17 cellular contexts compared by ENCODE assay signal in the genomic region with DNA sequence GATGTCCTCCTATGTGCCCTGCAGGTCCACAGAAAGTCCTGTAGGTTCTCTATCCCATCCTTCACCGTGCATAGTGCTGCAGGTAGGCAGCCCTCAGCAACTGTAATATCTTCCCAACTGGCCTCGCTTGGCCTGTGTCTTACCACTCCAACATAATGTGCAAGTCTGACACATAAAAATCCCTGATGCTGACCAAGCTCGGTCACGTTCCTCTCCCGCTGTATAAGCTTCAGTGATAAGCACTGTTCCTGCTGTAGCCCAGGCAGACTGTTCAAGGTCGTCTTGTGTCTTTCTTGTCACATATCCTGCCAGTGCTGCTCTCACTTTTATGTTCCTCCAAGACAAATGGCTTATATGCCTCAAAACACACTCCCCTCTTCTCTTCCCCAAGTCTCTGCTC. TPM values are rescaled to one million over a fixed set of nuclear protein-coding genes. Genes with fewer than 3 reads are reported as not detected.
A peak's percentile ranks its signal among the peaks of the same experiment; 100 is the strongest.
DNase-seq lines count a peak whose midpoint lies in the region; ATAC-seq, FAIRE-seq and TF ChIP-seq lines count a peak whose summit lies in the region.
"Had no signal": no experiment of that assay in that cellular context is flagged by ENCODE, and none has a peak within 500 bp of the region (broad histone marks: within the 10 kb centered on the region; RNA-seq: fewer than 3 reads in every experiment).

No MANE protein-coding gene starts in this region.

- H4K8ac ChIP-seq in mesenchymal stem cell (ENCODE audit: low read length): no peak overlapping the region

- no peak for FAIRE-seq in astrocyte (lab: Jason Lieb, UNC)
- FAIRE-seq: H54, K562 had no signal

- no peak overlapping the region for H2BK15ac ChIP-seq in mesenchymal stem cell (ENCODE audit: low read depth, poor library complexity, severe bottlenecking)

- no peak overlapping the region for H3K9ac ChIP-seq in astrocyte (ENCODE audit: low read length)
- no peak overlapping the region for H3K9ac ChIP-seq in mesenchymal stem cell (ENCODE audit: low read length)

- intact Hi-C loops in heart left ventricle (cut with DNase I): loop anchor here in 1 of 10 donors (5.0 kb wide), 1 partner anchor 51 kb away; no protein-coding TSS in a partner anchor

- H4K20me1 ChIP-seq in astrocyte (ENCODE audit: insufficient read depth, low read length): no peaks in the 10 kb centered on the region

- peak in 3 of 4 donors; percentile 43 to 63 (median 50) for ATAC-seq in heart left ventricle
- no peak for ATAC-seq in stimulated activated naive B cell treated with anti-CD40 and anti-IgM and Interleukin-4, amounts not matched to agents 10 μg/mL and 1 μg/mL and 100 μg/mL, for 72 hours (replicated peaks)
- ATAC-seq in GM18861 (IDR thresholded peaks at IDR 0.05; ENCODE audit: unreplicated experiment): no peak
- no peak for ATAC-seq in HG03457 (IDR thresholded peaks at IDR 0.05; ENCODE audit: unreplicated experiment)
- ATAC-seq: K562 had no signal

- no peak overlapping the region for H3K4me3 ChIP-seq in astrocyte (ENCODE audit: insufficient read depth, low read depth, low read length)
- no peak overlapping the region for H3K4me3 ChIP-seq in heart left ventricle
- H3K4me3 ChIP-seq in mesenchymal stem cell (ENCODE audit: insufficient read depth in 1 of 2, low read depth in 1 of 2, low read length in 2 of 2): no peak overlapping the region
- H3K4me3 ChIP-seq: K562 had no signal

- peaks cover 19% of the 10 kb centered on the region for H3K79me1 ChIP-seq in mesenchymal stem cell (replicated peaks; ENCODE audit: low read length, poor library complexity, severe bottlenecking)

- H3K4me1 ChIP-seq in astrocyte (ENCODE audit: insufficient read depth, low read length) (peaks cover 49% of the 10 kb centered on the region), heart left ventricle (peaks cover 0 to 44% (median 27%) of the 10 kb centered on the region in 12 donors), mesenchymal stem cell (ENCODE audit: control insufficient read depth, insufficient read depth, low read depth, low read length) (peaks cover 15% of the 10 kb centered on the region)

- peak overlapping the region; percentile 14 to 68 for H2BK12ac ChIP-seq in mesenchymal stem cell (ENCODE audit: low read length in 2 of 2)

- H3K9me3 ChIP-seq in astrocyte (ENCODE audit: insufficient read depth, low read depth, low read length): no peaks in the 10 kb centered on the region
- H3K9me3 ChIP-seq in heart left ventricle: peaks cover 0 to 11% (median 0%) of the 10 kb centered on the region in 12 donors
- no peaks in the 10 kb centered on the region for H3K9me3 ChIP-seq in mesenchymal stem cell (ENCODE audit: control insufficient read depth, low read length)

- H3K27ac ChIP-seq in astrocyte (ENCODE audit: low read depth, low read length): peak overlapping the region; percentile 77
- H3K27ac ChIP-seq in heart left ventricle: peak overlapping the region in 11 of 12 donors; percentile 18 to 81 (median 63)
- peak overlapping the region; percentile 75 for H3K27ac ChIP-seq in mesenchymal stem cell (ENCODE audit: low read length, poor library complexity, severe bottlenecking)

- H3K36me3 ChIP-seq in astrocyte (ENCODE audit: insufficient read depth, low read length) (no peaks in the 10 kb centered on the region), heart left ventricle (no peaks in the 10 kb centered on the region), mesenchymal stem cell (ENCODE audit: control insufficient read depth in 1 of 2, insufficient read depth in 2 of 2, low read depth in 1 of 2, low read length in 2 of 2) (no peaks in the 10 kb centered on the region)

- peaks cover 2% of the 10 kb centered on the region for H3K79me2 ChIP-seq in astrocyte (ENCODE audit: insufficient read depth, low read length)

- no peak overlapping the region for H3K18ac ChIP-seq in mesenchymal stem cell (ENCODE audit: low read depth in 1 of 2, low read length in 2 of 2)

- peak overlapping the region; percentile 82 for H2AK5ac ChIP-seq in mesenchymal stem cell (ENCODE audit: low read length, severe bottlenecking)

- H3K4me3 Mint-ChIP-seq in astrocyte (ENCODE audit: unreplicated experiment): peak overlapping the region; percentile 24
- H3K4me3 Mint-ChIP-seq in stimulated activated naive B cell treated with anti-CD40 and anti-IgM and Interleukin-4, amounts not matched to agents 10 μg/mL and 1 μg/mL and 100 μg/mL, for 72 hours: peak overlapping the region in 1 of 2 donors; percentile 14
- H3K4me3 Mint-ChIP-seq: CD14-positive monocyte had no signal

- H3K27ac Mint-ChIP-seq in astrocyte (ENCODE audit: unreplicated experiment): peak overlapping the region; percentile 91
- peak overlapping the region; percentile 63 for H3K27ac Mint-ChIP-seq in stimulated activated naive B cell treated with anti-CD40 and anti-IgM and Interleukin-4, amounts not matched to agents 10 μg/mL and 1 μg/mL and 100 μg/mL, for 72 hours

- H3K27me3 Mint-ChIP-seq in astrocyte (ENCODE audit: low read depth, unreplicated experiment): no peaks in the 10 kb centered on the region
- H3K27me3 Mint-ChIP-seq in stimulated activated naive B cell treated with anti-CD40 and anti-IgM and Interleukin-4, amounts not matched to agents 10 μg/mL and 1 μg/mL and 100 μg/mL, for 72 hours: no peaks in the 10 kb centered on the region

- TF ChIP-seq CTCF in astrocyte (IDR thresholded peaks at IDR 0.05; ENCODE audit: insufficient read depth, low read depth, low read length) (no peak), heart left ventricle (IDR thresholded peaks at IDR 0.05) (no peak)

- no peak overlapping the region for H2BK5ac ChIP-seq in mesenchymal stem cell (ENCODE audit: low read depth, low read length, poor library complexity, severe bottlenecking)

- no peak overlapping the region for H2BK120ac ChIP-seq in mesenchymal stem cell (ENCODE audit: low read depth, low read length)

- no peak overlapping the region for H3K23ac ChIP-seq in mesenchymal stem cell (ENCODE audit: low read length in 2 of 2)

- no peak overlapping the region for H4K91ac ChIP-seq in mesenchymal stem cell (ENCODE audit: low read length)

- no peak overlapping the region for H3K14ac ChIP-seq in mesenchymal stem cell (ENCODE audit: low read length in 2 of 2)

- H3K9me3 Mint-ChIP-seq in astrocyte (ENCODE audit: unreplicated experiment): no peaks in the 10 kb centered on the region
- H3K9me3 Mint-ChIP-seq in stimulated activated naive B cell treated with anti-CD40 and anti-IgM and Interleukin-4, amounts not matched to agents 10 μg/mL and 1 μg/mL and 100 μg/mL, for 72 hours: peaks cover 4 to 5% of the 10 kb centered on the region in 2 donors

- H2AFZ ChIP-seq in astrocyte (ENCODE audit: low read depth, low read length): no peak overlapping the region
- H2AFZ ChIP-seq in mesenchymal stem cell (ENCODE audit: low read depth, low read length): no peak overlapping the region

- H3K27me3 ChIP-seq in astrocyte (ENCODE audit: insufficient read depth, low read length) (no peaks in the 10 kb centered on the region), heart left ventricle (no peaks in the 10 kb centered on the region), mesenchymal stem cell (ENCODE audit: control insufficient read depth in 1 of 2, insufficient read depth in 1 of 2, low read length in 2 of 2) (no peaks in the 10 kb centered on the region)

- DNase-seq in astrocyte (ENCODE audit: low read depth) (no peak), heart left ventricle (peak in 2 of 5 donors; percentile 48 to 69), mesenchymal stem cell (no peak), GOT3 (lab: John Stamatoyannopoulos, UW) (no peak)
- DNase-seq in stimulated activated naive B cell treated with anti-CD40 and anti-IgM and Interleukin-4, amounts not matched to agents 10 μg/mL and 1 μg/mL and 100 μg/mL, for 72 hours: no peak
- DNase-seq: DND-41, NCI-H1105 treated with DMSO at 0.1 percent for 48 hours, NCI-H187, NCI-H226, NCI-H524, SIG-M5 had no signal

- 51 to 75% (median 62%) methylated on average over 5 to 6 of the region's 6 CpGs for WGBS in heart left ventricle, 4 donors
- 67% methylated on average over 6 of the region's 6 CpGs for WGBS in mesenchymal stem cell

- H3K4ac ChIP-seq in mesenchymal stem cell (ENCODE audit: low read depth in 1 of 2, low read length in 2 of 2): no peak overlapping the region

- H3K4me2 ChIP-seq in astrocyte (ENCODE audit: low read length) (no peak overlapping the region), mesenchymal stem cell (ENCODE audit: low read length, poor library complexity, severe bottlenecking) (no peak overlapping the region)

- H3K36me3 Mint-ChIP-seq in astrocyte (ENCODE audit: low read depth, unreplicated experiment): peaks cover 2% of the 10 kb centered on the region
- H3K36me3 Mint-ChIP-seq in stimulated activated naive B cell treated with anti-CD40 and anti-IgM and Interleukin-4, amounts not matched to agents 10 μg/mL and 1 μg/mL and 100 μg/mL, for 72 hours: peaks cover 42 to 49% of the 10 kb centered on the region in 2 donors

- TF ChIP-seq POLR2A in heart left ventricle (IDR thresholded peaks at IDR 0.05): no peak

- peaks cover 62% of the 10 kb centered on the region for H3K4me1 Mint-ChIP-seq in astrocyte (ENCODE audit: low read depth, unreplicated experiment)
- peaks cover 36 to 61% of the 10 kb centered on the region in 2 donors for H3K4me1 Mint-ChIP-seq in stimulated activated naive B cell treated with anti-CD40 and anti-IgM and Interleukin-4, amounts not matched to agents 10 μg/mL and 1 μg/mL and 100 μg/mL, for 72 hours

RNA-seq across cellular contexts. Expression of gene KCNE1, which starts 19.4 kb away (rescaled TPM):
- total RNA-seq in astrocyte (0.43 and 0.73 TPM in 2 replicates), heart left ventricle (10 to 100 TPM in 2 of 9 donors, 1 to 10 TPM in 6, under 1 TPM in 1; 0.71 to 11.1 (median 5.6) TPM)
- polyA plus RNA-seq in heart left ventricle: 1 to 10 TPM; 1.7 to 4.3 TPM
- polyA plus RNA-seq in mesenchymal stem cell (2013, experiment 1 of 2): 0.19 TPM
- polyA plus RNA-seq in mesenchymal stem cell (2013, experiment 2 of 2): 0.23 TPM
- total RNA-seq: RPMI7951 had no signal

Comparison
In these comparisons a context has a peak if more than half of its experiments do, and no peak if none do; other contexts are left out.
1. ATAC-seq: peak in heart left ventricle (3 of 4); none in stimulated activated naive B cell treated with anti-CD40 and anti-IgM and Interleukin-4, amounts not matched to agents 10 μg/mL and 1 μg/mL and 100 μg/mL, for 72 hours (0 of 2), GM18861 (single experiment) and HG03457 (single experiment).
2. Peak in every context shown above with its lines, with median percentiles within 50 percentile points of each other: H3K27ac ChIP-seq.